ENCODE assay signal across 21 cellular contexts in the genomic region with DNA sequence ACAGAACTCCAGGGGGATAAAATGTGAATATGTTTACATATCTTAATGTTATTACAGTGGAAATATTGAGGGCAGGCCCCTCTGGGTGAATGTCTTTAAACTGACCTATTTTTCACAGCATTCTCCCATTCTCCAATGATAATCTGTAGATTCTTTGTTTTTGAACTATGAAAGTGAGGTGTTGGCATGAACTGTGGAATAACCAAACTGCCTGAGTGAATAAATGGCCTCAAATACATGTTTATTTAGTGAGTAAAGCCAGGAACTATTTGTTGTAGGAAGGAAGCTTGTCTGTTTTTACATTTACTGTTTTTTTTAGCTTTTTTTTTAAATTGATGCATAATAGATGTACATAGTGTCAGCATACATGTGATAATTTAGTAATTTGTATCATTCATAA. TPM values are rescaled to one million over a fixed set of nuclear protein-coding genes. Genes with fewer than 3 reads are reported as not detected.
A peak's percentile ranks its signal among the peaks of the same experiment; 100 is the strongest.
DNase-seq lines count a peak whose midpoint lies in the region; TF ChIP-seq lines count a peak whose summit lies in the region.
"Had no signal": no experiment of that assay in that cellular context is flagged by ENCODE, and none has a peak within 500 bp of the region (broad histone marks: within the 10 kb centered on the region; RNA-seq: fewer than 3 reads in every experiment).

No MANE protein-coding gene starts in this region.

- no peak overlapping the region for H3K4me3 ChIP-seq in brain microvascular endothelial cell (ENCODE audit: low read depth, low read length)
- H3K4me3 ChIP-seq: skin epidermis had no signal

- TF ChIP-seq CTCF in brain microvascular endothelial cell (IDR thresholded peaks at IDR 0.05; ENCODE audit: low read depth, low read length, missing control alignments) = no peak

- DNase-seq in A172 (ENCODE audit: low spot score) (peak; percentile 24), HCEC 1CT (peak; percentile 62), brain microvascular endothelial cell (peak; percentile 56), hepatic stellate cell (ENCODE audit: low spot score) (peak; percentile 54), UCSD-AML1 (lab: John Stamatoyannopoulos, UW; ENCODE audit: unreplicated experiment) (no peak), HuH-7.5 (ENCODE audit: low spot score) (no peak), cerebellar nuclear complex (lab: John Stamatoyannopoulos, UW) (no peak)
- no peak for DNase-seq in stimulated activated CD4-positive, alpha-beta T cell treated with anti-CD3 and anti-CD28 coated beads, Interleukin-2, amount 100 ng/mL, for 24 hours
- DNase-seq: 8988T; activated CD4-positive, alpha-beta T cell treated with anti-CD3 and anti-CD28 coated beads for 36 hours; CD4-positive, CD25-positive, alpha-beta regulatory T cell; effector memory CD4-positive, alpha-beta T cell; hypothalamus; KBM-7; mesendoderm; natural killer cell; NCI-H1930; NCI-H345; stimulated activated CD4-positive, alpha-beta T cell treated with anti-CD3 and anti-CD28 coated beads, Interleukin-4, amount 100 ng/mL, for 24 hours had no signal

- no peaks in the 10 kb centered on the region for H3K27me3 ChIP-seq in brain microvascular endothelial cell (replicated peaks)

- no peaks in the 10 kb centered on the region for H3K36me3 ChIP-seq in brain microvascular endothelial cell (replicated peaks)

- H3K27ac ChIP-seq in brain microvascular endothelial cell = peak overlapping the region; percentile 70
- H3K27ac ChIP-seq: skin epidermis had no signal

- in situ Hi-C loops in brain microvascular endothelial cell (cut with HindIII; ENCODE audit: low pct_ligation_motif_present, low sequenced_read_pairs) = no loop called here

RNA-seq across cellular contexts. Expression of a gene that starts 2.7 kb away (rescaled TPM):
- 0.62 and 0.65 TPM in 2 replicates for total RNA-seq in A172 (2014; rRNA removed; shearing (Covaris generic))
- total RNA-seq: activated CD4-positive, alpha-beta T cell treated with anti-CD3 and anti-CD28 coated beads for 36 hours; fibroblast of villous mesenchyme had no signal

Comparison
In these comparisons a context has a peak if more than half of its experiments do, and no peak if none do; other contexts are left out.
1. DNase-seq: peak in A172 (single experiment), HCEC 1CT (single experiment), brain microvascular endothelial cell (single experiment) and hepatic stellate cell (single experiment); none in UCSD-AML1 (single experiment), HuH-7.5 (single experiment), stimulated activated CD4-positive, alpha-beta T cell treated with anti-CD3 and anti-CD28 coated beads, Interleukin-2, amount 100 ng/mL, for 24 hours (0 of 2) and cerebellar nuclear complex (0 of 2).